In genomic region chr7:72538147-72538546, GRCh38 we compare ENCODE assay signal across 24 cellular contexts.
DNase-seq lines count a peak whose midpoint lies in the region; ATAC-seq, FAIRE-seq and TF ChIP-seq lines count a peak whose summit lies in the region.
"Had no signal": no experiment of that assay in that cellular context is flagged by ENCODE, and none has a peak within 500 bp of the region (broad histone marks: within the 10 kb centered on the region; RNA-seq: fewer than 3 reads in every experiment).

No MANE protein-coding gene starts in this region.

- no TSS peak for BruUV-seq in HCT116 (replicated peaks; lab: Mats Ljungman, UMichigan)

- TF ChIP-seq RAD21 in HCT116 (IDR thresholded peaks at IDR 0.05; ENCODE audit: low read depth), result no peak

- peaks cover 9% of the 10 kb centered on the region for H3K4me1 Mint-ChIP-seq in astrocyte (ENCODE audit: low read depth, unreplicated experiment)
- peaks cover 17% of the 10 kb centered on the region for H3K4me1 Mint-ChIP-seq in neural progenitor cell
- H3K4me1 Mint-ChIP-seq: CD4-positive, CD25-positive, alpha-beta regulatory T cell had no signal

- DNase-seq in ELF-1 (ENCODE audit: low read depth, low spot score) (peak; percentile 22), HCT116 (ENCODE audit: low read depth, low spot score) (no peak), astrocyte (ENCODE audit: low read depth) (no peak), neural progenitor cell (ENCODE audit: low spot score) (no peak), SKM-1 (lab: John Stamatoyannopoulos, UW; ENCODE audit: unreplicated experiment) (no peak), lower lobe of right lung (no peak)
- DNase-seq: Caco-2; CD4-positive, CD25-positive, alpha-beta regulatory T cell; DMS79; GOT3; HFFc6; Karpas-422; MM.1S; NCI-H1105; NCI-H1694; NCI-H2107; NCI-H526 treated with DMSO at 0.1 percent for 48 hours; RPMI8226; SIG-M5; SW 1271 had no signal

- H3K27ac Mint-ChIP-seq in astrocyte (ENCODE audit: unreplicated experiment) (peak overlapping the region; percentile 69), neural progenitor cell (peak overlapping the region; percentile 60)
- H3K27ac Mint-ChIP-seq: CD4-positive, CD25-positive, alpha-beta regulatory T cell; HFFc6 had no signal

- TF ChIP-seq CTCF in HCT116 (IDR thresholded peaks at IDR 0.05 in 2 of 3, conservative IDR thresholded peaks at IDR 0.05 in 1 of 3; ENCODE audit: borderline replicate concordance in 1 of 3, insufficient read depth in 1 of 3, low read depth in 2 of 3, low read length in 2 of 3) (no peak), astrocyte (IDR thresholded peaks at IDR 0.05; ENCODE audit: insufficient read depth, low read depth, low read length) (no peak), neural progenitor cell (IDR thresholded peaks at IDR 0.05) (no peak), lower lobe of right lung (IDR thresholded peaks at IDR 0.05) (no peak)

- no peaks in the 10 kb centered on the region for H3K27me3 ChIP-seq in HCT116 (ENCODE audit: insufficient read depth, low read length)
- H3K27me3 ChIP-seq in astrocyte (ENCODE audit: insufficient read depth, low read length), result no peaks in the 10 kb centered on the region
- no peaks in the 10 kb centered on the region for H3K27me3 ChIP-seq in neural progenitor cell
- H3K27me3 ChIP-seq in lower lobe of right lung (ENCODE audit: low read depth), result no peaks in the 10 kb centered on the region

- H3F3A ChIP-seq in neural progenitor cell (ENCODE audit: low read depth), result no peaks in the 10 kb centered on the region

- peak overlapping the region; percentile 35; the same call in 1 of the 2 replicates for H3K4me2 ChIP-seq in HCT116 (ENCODE audit: low read length)
- no peak overlapping the region for H3K4me2 ChIP-seq in astrocyte (ENCODE audit: low read length)
- no peak overlapping the region for H3K4me2 ChIP-seq in neural progenitor cell

- no peaks in the 10 kb centered on the region for H3K36me3 ChIP-seq in HCT116 (ENCODE audit: control insufficient read depth in 1 of 2, insufficient read depth in 2 of 2, low read length in 2 of 2)
- H3K36me3 ChIP-seq in astrocyte (ENCODE audit: insufficient read depth, low read length), result no peaks in the 10 kb centered on the region
- no peaks in the 10 kb centered on the region for H3K36me3 ChIP-seq in neural progenitor cell
- H3K36me3 ChIP-seq in lower lobe of right lung, result no peaks in the 10 kb centered on the region

- H3K9ac ChIP-seq in HCT116 (ENCODE audit: low read length) (no peak overlapping the region), astrocyte (ENCODE audit: low read length) (no peak overlapping the region), neural progenitor cell (no peak overlapping the region)

- H3K79me2 ChIP-seq in HCT116 (ENCODE audit: insufficient read depth, low read length), result no peaks in the 10 kb centered on the region
- no peaks in the 10 kb centered on the region for H3K79me2 ChIP-seq in astrocyte (ENCODE audit: insufficient read depth, low read length)
- no peaks in the 10 kb centered on the region for H3K79me2 ChIP-seq in neural progenitor cell (ENCODE audit: low read depth)

- CTCF ChIA-PET in HCT116 (lab: Charles Lee), result no interaction called here

- no peak overlapping the region for H3K4me3 ChIP-seq in HCT116 (replicated peaks in 1 of 2; ENCODE audit: low read depth in 1 of 2, low read length in 2 of 2)
- no peak overlapping the region for H3K4me3 ChIP-seq in astrocyte (ENCODE audit: insufficient read depth, low read depth, low read length)
- no peak overlapping the region for H3K4me3 ChIP-seq in neural progenitor cell
- no peak overlapping the region for H3K4me3 ChIP-seq in lower lobe of right lung
- H3K4me3 ChIP-seq: GM12878 had no signal

- POLR2A ChIA-PET in HCT116 (lab: Charles Lee), result no interaction called here

- no peak for ATAC-seq in HCT116
- no peak for ATAC-seq in GM21723 (IDR thresholded peaks at IDR 0.05; ENCODE audit: unreplicated experiment)
- no peak for ATAC-seq in lower lobe of right lung

- H4K20me1 ChIP-seq in HCT116 (ENCODE audit: insufficient read depth) (no peaks in the 10 kb centered on the region), astrocyte (ENCODE audit: insufficient read depth, low read length) (no peaks in the 10 kb centered on the region), neural progenitor cell (ENCODE audit: low read depth) (no peaks in the 10 kb centered on the region)

- H3K27me3 Mint-ChIP-seq in astrocyte (ENCODE audit: low read depth, unreplicated experiment), result peaks cover 2% of the 10 kb centered on the region
- H3K27me3 Mint-ChIP-seq in neural progenitor cell (ENCODE audit: insufficient read depth, low read depth), result peaks cover 3% of the 10 kb centered on the region
- H3K27me3 Mint-ChIP-seq: CD4-positive, CD25-positive, alpha-beta regulatory T cell had no signal

- H3K9me2 ChIP-seq in HCT116 (ENCODE audit: insufficient read depth), result no peaks in the 10 kb centered on the region

- H2AFZ ChIP-seq in HCT116 (ENCODE audit: low read depth, low read length, poor library complexity, severe bottlenecking) (no peak overlapping the region), astrocyte (ENCODE audit: low read depth, low read length) (no peak overlapping the region), neural progenitor cell (replicated peaks) (no peak overlapping the region)

- no peaks in the 10 kb centered on the region for H3K36me3 Mint-ChIP-seq in astrocyte (ENCODE audit: low read depth, unreplicated experiment)
- H3K36me3 Mint-ChIP-seq in neural progenitor cell, result no peaks in the 10 kb centered on the region
- H3K36me3 Mint-ChIP-seq: CD4-positive, CD25-positive, alpha-beta regulatory T cell had no signal

- peaks cover 9 to 13% of the 10 kb centered on the region in 2 experiments; a peak in 3 of 4 replicates for H3K4me1 ChIP-seq in HCT116 (ENCODE audit: control insufficient read depth in 1 of 2, insufficient read depth in 2 of 2, low read length in 2 of 2)
- no peaks in the 10 kb centered on the region for H3K4me1 ChIP-seq in astrocyte (ENCODE audit: insufficient read depth, low read length)
- no peaks in the 10 kb centered on the region for H3K4me1 ChIP-seq in neural progenitor cell
- H3K4me1 ChIP-seq in lower lobe of right lung, result no peaks in the 10 kb centered on the region
- H3K4me1 ChIP-seq: Caco-2 had no signal

- TF ChIP-seq POLR2A in HCT116 (IDR thresholded peaks at IDR 0.05; ENCODE audit: borderline replicate concordance, extremely low read depth, insufficient read depth, insufficient read length), result no peak

- RAD21 ChIA-PET in HCT116 (lab: Charles Lee; ENCODE audit: low non-redundant PET in 1 of 2, low total read pairs in 2 of 2, uncharacterized antibody in 2 of 2, unreplicated experiment in 2 of 2), result no interaction called here

- no peak overlapping the region for H3K27ac ChIP-seq in HCT116 (ENCODE audit: low read depth, low read length)
- no peak overlapping the region for H3K27ac ChIP-seq in astrocyte (ENCODE audit: low read depth, low read length)
- H3K27ac ChIP-seq in neural progenitor cell, result no peak overlapping the region
- no peak overlapping the region for H3K27ac ChIP-seq in lower lobe of right lung

- intact Hi-C loops in HCT116 (cut with micrococcal nuclease) (no loop called here), lower lobe of right lung (cut with DNase I) (no loop called here)

- H3K9me3 Mint-ChIP-seq in astrocyte (ENCODE audit: unreplicated experiment), result no peaks in the 10 kb centered on the region
- no peaks in the 10 kb centered on the region for H3K9me3 Mint-ChIP-seq in neural progenitor cell
- H3K9me3 Mint-ChIP-seq: CD4-positive, CD25-positive, alpha-beta regulatory T cell; HFFc6 had no signal

- H3K4me3 Mint-ChIP-seq in astrocyte (ENCODE audit: unreplicated experiment) (no peak overlapping the region), neural progenitor cell (no peak overlapping the region)
- H3K4me3 Mint-ChIP-seq: CD4-positive, CD25-positive, alpha-beta regulatory T cell; HFFc6 had no signal

- FAIRE-seq in astrocyte (lab: Jason Lieb, UNC), result no peak
- FAIRE-seq: G401.6, GM12878, GM18507 had no signal

- H3K9me3 ChIP-seq in HCT116 (ENCODE audit: control insufficient read depth in 1 of 2, insufficient read depth in 1 of 2, low read depth in 1 of 2, low read length in 2 of 2) (no peaks in the 10 kb centered on the region), astrocyte (ENCODE audit: insufficient read depth, low read depth, low read length) (no peaks in the 10 kb centered on the region), neural progenitor cell (ENCODE audit: low read depth) (no peaks in the 10 kb centered on the region), lower lobe of right lung (no peaks in the 10 kb centered on the region)
- H3K9me3 ChIP-seq: Caco-2 had no signal

TF ChIP-seq in HCT116, 20 proteins besides CTCF, POLR2A, EP300 and RAD21 (continues in another document):
- TF ChIP-seq FOSL1 (IDR thresholded peaks at IDR 0.05; ENCODE audit: low read depth), result no peak
- no peak for TF ChIP-seq SP1 (IDR thresholded peaks at IDR 0.05; ENCODE audit: low read depth)
- no peak for TF ChIP-seq CBX3 (IDR thresholded peaks at IDR 0.05; ENCODE audit: low read depth)
- no peak for TF ChIP-seq ELF1 (IDR thresholded peaks at IDR 0.05; ENCODE audit: borderline replicate concordance, low read depth)
- TF ChIP-seq CEBPB (IDR thresholded peaks at IDR 0.05; ENCODE audit: low read depth), result no peak
- TF ChIP-seq EZH2phosphoT487 (IDR thresholded peaks at IDR 0.05; ENCODE audit: borderline replicate concordance), result no peak
- TF ChIP-seq EZH2 (IDR thresholded peaks at IDR 0.05), result no peak
- TF ChIP-seq MAX (IDR thresholded peaks at IDR 0.05), result no peak
- TF ChIP-seq, protein P1, sequence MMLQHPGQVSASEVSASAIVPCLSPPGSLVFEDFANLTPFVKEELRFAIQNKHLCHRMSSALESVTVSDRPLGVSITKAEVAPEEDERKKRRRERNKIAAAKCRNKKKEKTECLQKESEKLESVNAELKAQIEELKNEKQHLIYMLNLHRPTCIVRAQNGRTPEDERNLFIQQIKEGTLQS (IDR thresholded peaks at IDR 0.05), result no peak
- TF ChIP-seq ZBTB33 (IDR thresholded peaks at IDR 0.05; ENCODE audit: extremely low read depth, insufficient replicate concordance, low read length), result no peak
